In the genomic region with DNA sequence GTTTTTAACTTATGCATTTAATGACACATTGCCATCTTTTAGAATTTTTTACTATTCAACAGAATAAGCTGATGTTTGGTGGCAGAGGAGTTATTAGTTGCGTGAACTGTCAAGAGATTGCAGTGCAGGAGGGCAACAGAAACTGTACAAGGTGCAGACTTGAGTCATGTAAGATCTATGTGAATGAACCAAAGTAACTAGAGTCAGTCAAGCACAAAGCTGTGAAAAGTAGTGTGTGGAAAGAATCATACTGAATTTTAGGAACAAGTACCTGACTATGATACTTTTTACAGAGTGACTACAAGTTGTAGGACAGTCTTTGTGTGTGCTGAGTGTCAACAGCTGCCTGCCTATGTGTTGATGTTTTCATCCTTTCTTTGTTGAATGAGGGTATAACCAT, we compare ENCODE assay signal across 12 cellular contexts. TPM values are rescaled to one million over a fixed set of nuclear protein-coding genes. Genes with fewer than 3 reads are reported as not detected.
DNase-seq lines count a peak whose midpoint lies in the region; ATAC-seq lines count a peak whose summit lies in the region.
"Had no signal": no experiment of that assay in that cellular context is flagged by ENCODE, and none has a peak within 500 bp of the region (broad histone marks: within the 10 kb centered on the region; RNA-seq: fewer than 3 reads in every experiment).

No MANE protein-coding gene starts in this region.

- DNase-seq in renal cortical epithelial cell (ENCODE audit: low read depth) = peak; percentile 57
- no peak for DNase-seq in stimulated activated naive CD8-positive, alpha-beta T cell treated with anti-CD3 and anti-CD28 coated beads, Interleukin-15, Interleukin-2, amounts not matched to agents 100 U/mL and 50 U/mL, for 24 hours
- no peak for DNase-seq in NAMALWA (ENCODE audit: low spot score)
- no peak for DNase-seq in medulla oblongata (ENCODE audit: extremely low spot score)
- DNase-seq: CD8-positive, alpha-beta memory T cell; HFFc6; posterior cingulate gyrus; stimulated activated CD4-positive, alpha-beta T cell treated with anti-CD3 and anti-CD28 coated beads, Interleukin-4, amount 100 ng/mL, for 4 hours; T-helper 17 cell had no signal

- ATAC-seq in GM19025 (IDR thresholded peaks at IDR 0.05; ENCODE audit: low read depth, unreplicated experiment) (peak; percentile 84), GM21723 (IDR thresholded peaks at IDR 0.05; ENCODE audit: unreplicated experiment) (peak; percentile 90), HG03103 (IDR thresholded peaks at IDR 0.05; ENCODE audit: low read depth, unreplicated experiment) (peak; percentile 90)
- ATAC-seq in stimulated activated naive CD8-positive, alpha-beta T cell treated with anti-CD3 and anti-CD28 coated beads, Interleukin-15, Interleukin-2, amounts not matched to agents 100 U/mL and 50 U/mL, for 24 hours = no peak
- ATAC-seq: T-helper 17 cell had no signal

RNA-seq across cellular contexts. Expression of a gene that starts 2.7 kb away (rescaled TPM):
- total RNA-seq in renal cortical epithelial cell = 2.1 TPM in 1 of 2 replicates, not detected in the other

RNA-seq across cellular contexts. Expression of a gene that starts 12.8 kb away (rescaled TPM):
- total RNA-seq in renal cortical epithelial cell = not detected in 2 replicates
- total RNA-seq: CD8-positive, alpha-beta memory T cell; HFFc6; T-helper 17 cell had no signal

RNA-seq across cellular contexts. Expression of a gene that starts 19.5 kb away (rescaled TPM):
- total RNA-seq in renal cortical epithelial cell = 3.5 and 8.7 TPM in 2 replicates
